Comparison of ENCODE assay signal across 23 cellular contexts in genomic region chr3:69016102-69016501, GRCh38. TPM values are rescaled to one million over a fixed set of nuclear protein-coding genes. Genes with fewer than 3 reads are reported as not detected.
DNase-seq lines count a peak whose midpoint lies in the region; ATAC-seq, FAIRE-seq and TF ChIP-seq lines count a peak whose summit lies in the region.
"Had no signal": no experiment of that assay in that cellular context is flagged by ENCODE, and none has a peak within 500 bp of the region (broad histone marks: within the 10 kb centered on the region; RNA-seq: fewer than 3 reads in every experiment).

No MANE protein-coding gene starts in this region.

- no peak for TF ChIP-seq EP300 in K562 (IDR thresholded peaks at IDR 0.05; ENCODE audit: low read length)

- WGBS in K562 (ENCODE audit: insufficient coverage, low coverage, missing lambda C conversion rate): 81% methylated on average over 3 of the region's 4 CpGs
- 96% methylated on average over 4 of the region's 4 CpGs for WGBS in hepatocyte (ENCODE audit: low lambda C conversion rate, missing lambda C conversion rate)

- in situ Hi-C loops in K562 (cut with MboI): no loop called here

- intact Hi-C loops in K562 (cut with micrococcal nuclease): no loop called here
- intact Hi-C loops in MCF 10A (cut with micrococcal nuclease): no loop called here

- no peaks in the 10 kb centered on the region for H3K27me3 ChIP-seq in SU-DHL-6 (ENCODE audit: low read length)
- H3K27me3 ChIP-seq in K562 (ENCODE audit: control insufficient read depth in 2 of 2, insufficient read depth in 2 of 2, low read length in 2 of 2): no peaks in the 10 kb centered on the region
- H3K27me3 ChIP-seq in MG63: no peaks in the 10 kb centered on the region
- no peaks in the 10 kb centered on the region for H3K27me3 ChIP-seq in hepatocyte
- H3K27me3 ChIP-seq: BE2C, BLaER1 had no signal

- no peak for ATAC-seq in K562
- no peak for ATAC-seq in HG03442 (IDR thresholded peaks at IDR 0.05; ENCODE audit: unreplicated experiment)
- ATAC-seq: CD8-positive, alpha-beta T cell had no signal

- CTCF ChIA-PET in HEK293 (lab: Yijun Ruan, JAX) (no interaction called here), K562 (lab: Yijun Ruan, JAX; ENCODE audit: low intra/inter-chr PET ratio) (no interaction called here), MCF 10A (lab: Yijun Ruan, JAX) (no interaction called here)

- peak overlapping the region; percentile 94 for H3K4me2 ChIP-seq in SU-DHL-6 (ENCODE audit: low read depth, low read length, poor library complexity, severe bottlenecking)
- no peak overlapping the region for H3K4me2 ChIP-seq in K562 (ENCODE audit: insufficient read depth, low read length)
- H3K4me2 ChIP-seq in hepatocyte: no peak overlapping the region
- H3K4me2 ChIP-seq: BLaER1 had no signal

- TF ChIP-seq RAD21 in K562 (CRISPR knock-in tag; conservative IDR thresholded peaks at IDR 0.05 in 1 of 2, IDR thresholded peaks at IDR 0.05 in 1 of 2): no peak

- H3K4me1 ChIP-seq in HEK293 (ENCODE audit: control insufficient read depth, insufficient read depth, low read length) (no peaks in the 10 kb centered on the region), K562 (replicated peaks in 1 of 2; ENCODE audit: control insufficient read depth in 2 of 2, insufficient read depth in 2 of 2, low read length in 2 of 2) (peaks cover 11 to 17% of the 10 kb centered on the region in 2 experiments), hepatocyte (ENCODE audit: insufficient read depth) (peaks cover 8% of the 10 kb centered on the region)

- peaks cover 30% of the 10 kb centered on the region for H3K36me3 Mint-ChIP-seq in MCF 10A (ENCODE audit: insufficient read depth, unreplicated experiment)
- H3K36me3 Mint-ChIP-seq: CD4-positive, CD25-positive, alpha-beta regulatory T cell had no signal

- H3K27ac ChIP-seq in HEK293 (ENCODE audit: extremely low read depth, low read depth, low read length) (no peak overlapping the region), SU-DHL-6 (ENCODE audit: low read depth, low read length) (no peak overlapping the region), K562 (ENCODE audit: extremely low read depth, low read depth, low read length) (no peak overlapping the region; the same call in 2 of the 3 replicates), hepatocyte (no peak overlapping the region)
- H3K27ac ChIP-seq: BLaER1 had no signal

- H3K4me3 ChIP-seq in HEK293 (ENCODE audit: low read depth, low read length) (no peak overlapping the region), SU-DHL-6 (ENCODE audit: insufficient read depth, low read length, poor library complexity, severe bottlenecking) (no peak overlapping the region), K562 (no peak overlapping the region), MG63 (no peak overlapping the region), hepatocyte (no peak overlapping the region)
- H3K4me3 ChIP-seq: BLaER1 had no signal

- peaks cover 14% of the 10 kb centered on the region for H3F3A ChIP-seq in SU-DHL-6 (ENCODE audit: insufficient read depth)

- FAIRE-seq in K562 (lab: Jason Lieb, UNC): no peak
- FAIRE-seq: A204.1, D721Med, G401.6, GM12891, GM19239 had no signal

- no peak overlapping the region for H3K27ac Mint-ChIP-seq in MCF 10A (ENCODE audit: low read depth, unreplicated experiment)
- H3K27ac Mint-ChIP-seq: CD14-positive monocyte; CD8-positive, alpha-beta T cell had no signal

- H3K79me2 ChIP-seq in SU-DHL-6 (ENCODE audit: insufficient read depth, low read length) (peaks cover 10% of the 10 kb centered on the region), K562 (ENCODE audit: control insufficient read depth, insufficient read depth, low read length) (peaks cover 18% of the 10 kb centered on the region), hepatocyte (no peaks in the 10 kb centered on the region)

- no peaks in the 10 kb centered on the region for H3K9me3 ChIP-seq in HEK293 (ENCODE audit: control insufficient read depth, insufficient read depth, low read depth, low read length)
- H3K9me3 ChIP-seq in SU-DHL-6 (ENCODE audit: insufficient read depth, low read length): no peaks in the 10 kb centered on the region
- H3K9me3 ChIP-seq in K562 (replicated peaks; ENCODE audit: control insufficient read depth, insufficient read depth, low read depth, low read length): no peaks in the 10 kb centered on the region
- no peaks in the 10 kb centered on the region for H3K9me3 ChIP-seq in MG63
- no peaks in the 10 kb centered on the region for H3K9me3 ChIP-seq in hepatocyte (ENCODE audit: low read depth)
- H3K9me3 ChIP-seq: BE2C, BLaER1, Caco-2 had no signal

- H4K20me1 ChIP-seq in SU-DHL-6 (ENCODE audit: low read depth, low read length): no peaks in the 10 kb centered on the region
- H4K20me1 ChIP-seq in K562 (replicated peaks; ENCODE audit: control insufficient read depth, insufficient read depth, low read length): no peaks in the 10 kb centered on the region
- no peaks in the 10 kb centered on the region for H4K20me1 ChIP-seq in hepatocyte (ENCODE audit: insufficient read depth, poor library complexity, severe bottlenecking)
- H4K20me1 ChIP-seq: BLaER1 had no signal

- H3K4me3 Mint-ChIP-seq in MCF 10A (ENCODE audit: unreplicated experiment): no peak overlapping the region
- H3K4me3 Mint-ChIP-seq: CD14-positive monocyte; CD8-positive, alpha-beta T cell had no signal

- POLR2A ChIA-PET in HEK293 (lab: Yijun Ruan, JAX): no interaction called here
- POLR2A ChIA-PET in K562 (lab: Yijun Ruan, JAX): no interaction called here
- POLR2A ChIA-PET in MCF 10A (lab: Yijun Ruan, JAX): interaction anchor here (0.7 to 9.3 kb wide), 3 partner anchors 35 to 218 kb away, joined by 3 to 94 read pairs (median 61); partner anchors contain the start of genes ARL6IP5, TMF1 and UBA3

- H3K9me2 ChIP-seq in SU-DHL-6 (replicated peaks; ENCODE audit: insufficient read depth, low read length) (no peaks in the 10 kb centered on the region), hepatocyte (replicated peaks; ENCODE audit: insufficient read depth) (no peaks in the 10 kb centered on the region)

- H3K36me3 ChIP-seq in HEK293 (ENCODE audit: control insufficient read depth in 2 of 2, insufficient read depth in 1 of 2, low read length in 2 of 2) (peaks cover 0 to 21% of the 10 kb centered on the region in 2 experiments; a peak in 2 of 3 replicates), SU-DHL-6 (ENCODE audit: low read length) (peaks cover 11% of the 10 kb centered on the region), K562 (ENCODE audit: control insufficient read depth, insufficient read depth, low read length) (peaks cover 15% of the 10 kb centered on the region; the same call in 2 of the 3 replicates), MG63 (peaks cover 15% of the 10 kb centered on the region), hepatocyte (replicated peaks; ENCODE audit: insufficient read depth, low read depth) (no peaks in the 10 kb centered on the region)
- H3K36me3 ChIP-seq: BE2C had no signal

- H2AFZ ChIP-seq in SU-DHL-6 (ENCODE audit: low read depth, low read length, severe bottlenecking) (no peak overlapping the region), K562 (ENCODE audit: low read depth, low read length) (no peak overlapping the region), hepatocyte (no peak overlapping the region)

- no peak for TF ChIP-seq CTCF in HEK293 (tag by site-specific recombination; IDR thresholded peaks at IDR 0.05)
- no peak for TF ChIP-seq CTCF in SU-DHL-6 (IDR thresholded peaks at IDR 0.05; ENCODE audit: insufficient read depth, low read length, poor library complexity, severe bottlenecking)
- TF ChIP-seq CTCF in K562 (IDR thresholded peaks at IDR 0.05 in 2 of 3, conservative IDR thresholded peaks at IDR 0.05 in 1 of 3; ENCODE audit: insufficient read depth in 2 of 3, low read depth in 1 of 3, low read length in 3 of 3): no peak
- TF ChIP-seq CTCF in MCF 10A (IDR thresholded peaks at IDR 0.05; ENCODE audit: unreplicated experiment): no peak
- TF ChIP-seq CTCF in hepatocyte (IDR thresholded peaks at IDR 0.05; ENCODE audit: poor library complexity): no peak

- no peak for DNase-seq in K562 (ENCODE audit: extremely low read depth in 1 of 4, low spot score in 3 of 4)
- DNase-seq in MG63: no peak
- no peak for DNase-seq in MCF 10A (ENCODE audit: unreplicated experiment)
- DNase-seq in hepatocyte (ENCODE audit: low spot score): no peak
- DNase-seq: 8988T; BE2C; C1 segment of cervical spinal cord; Caco-2; Calu3; CD4-positive, CD25-positive, alpha-beta regulatory T cell; CD8-positive, alpha-beta T cell; DMS79 treated with DMSO at 0.1 percent for 48 hours; GF-D8 had no signal

- H3K9me1 ChIP-seq in K562 (ENCODE audit: control insufficient read depth, insufficient read depth, low read length): no peaks in the 10 kb centered on the region

- H3K9me3 Mint-ChIP-seq in MCF 10A (ENCODE audit: unreplicated experiment): no peaks in the 10 kb centered on the region
- H3K9me3 Mint-ChIP-seq: CD14-positive monocyte; CD4-positive, CD25-positive, alpha-beta regulatory T cell; CD8-positive, alpha-beta T cell had no signal

- BruUV-seq in K562 (replicated peaks; lab: Mats Ljungman, UMichigan) (no TSS peak), MCF 10A (replicated peaks; lab: Mats Ljungman, UMichigan) (no TSS peak)

- H3K27me3 Mint-ChIP-seq in MCF 10A (ENCODE audit: insufficient read depth, unreplicated experiment): no peaks in the 10 kb centered on the region
- H3K27me3 Mint-ChIP-seq: CD4-positive, CD25-positive, alpha-beta regulatory T cell had no signal

- no peak overlapping the region for H3K9ac ChIP-seq in SU-DHL-6 (ENCODE audit: low read length)
- H3K9ac ChIP-seq in K562 (ENCODE audit: insufficient read depth in 1 of 2, low read depth in 2 of 2, low read length in 2 of 2): no peak overlapping the region
- H3K9ac ChIP-seq: BLaER1 had no signal

- H3K4me1 Mint-ChIP-seq in MCF 10A (ENCODE audit: insufficient read depth, unreplicated experiment): peaks cover 18% of the 10 kb centered on the region

- TF ChIP-seq POLR2A in K562 (conservative IDR thresholded peaks at IDR 0.05): no peak

RNA-seq across cellular contexts. Expression of gene EOGT, which starts 2.6 kb away (rescaled TPM):
- total RNA-seq in K562 (2011; cell fraction: chromatin; rRNA removed; ENCODE audit: low replicate concordance): 24.0 and 29.3 TPM in 2 replicates
- 13.2 and 16.2 TPM in 2 replicates for total RNA-seq in K562 (2011; cell fraction: nucleolus; rRNA removed)
- total RNA-seq in K562 (2011; cell fraction: nucleoplasm; rRNA removed): 13.5 and 18.2 TPM in 2 replicates
- total RNA-seq in K562 (2014; rRNA removed): 7.4 and 8.1 TPM in 2 replicates
- total RNA-seq in K562 (2014; rRNA removed; fragmentation: Illumina TruSeq; extraction: Trizol): 14.5 and 17.9 TPM in 2 replicates
- 14.4 and 17.9 TPM in 2 replicates for total RNA-seq in K562 (2015; rRNA removed; fragmentation: Illumina TruSeq; extraction: Trizol)
- total RNA-seq in K562 (2021): 9.6 and 10.4 TPM in 2 replicates
- 4.2 and 5.6 TPM in 2 replicates for polyA plus RNA-seq in K562 (2011; rRNA removed)
- 2.3 and 2.7 TPM in 2 replicates for polyA plus RNA-seq in K562 (2011; cell fraction: cytosol; rRNA removed)
- polyA plus RNA-seq in K562 (2011; cell fraction: nucleus; rRNA removed): 4.7 and 7.6 TPM in 2 replicates
- 6.5 and 6.7 TPM in 2 replicates for polyA plus RNA-seq in K562 (2012)
- 9.9 and 10.8 TPM in 2 replicates for polyA plus RNA-seq in K562 (2014; fragmentation: Illumina TruSeq; extraction: Trizol)
- polyA plus RNA-seq in K562 (2014; fragmentation: Nextera tagmentation; extraction: Ambion mirVana): 1 to 10 TPM; 3.6 to 5.1 TPM
- 6.5 and 9.4 TPM in 2 replicates for polyA plus RNA-seq in K562 (2014; rRNA removed)
- 8.5 and 10.3 TPM in 2 replicates for polyA minus RNA-seq in K562 (2011; rRNA and poly(A)+ RNA removed)
- 2.6 and 5.2 TPM in 2 replicates for polyA minus RNA-seq in K562 (2011; cell fraction: cytosol; rRNA and poly(A)+ RNA removed)
- 7.8 and 9.0 TPM in 2 replicates for polyA minus RNA-seq in K562 (2011; cell fraction: nucleus; rRNA and poly(A)+ RNA removed)
- 10.8 and 13.9 TPM in 2 replicates for total RNA-seq in MG63 (2014; rRNA removed; shearing (Covaris generic); ENCODE audit: low replicate concordance)
- 40.9 and 41.7 TPM in 2 replicates for total RNA-seq in MCF 10A (2022)
- 15.3 and 19.0 TPM in 2 replicates for total RNA-seq in hepatocyte
- polyA plus RNA-seq in hepatocyte: 7.2 and 7.4 TPM in 2 replicates

RNA-seq across cellular contexts. Expression of gene TMF1, which starts 36.0 kb away (rescaled TPM):
- 20.0 and 109 TPM in 2 replicates for total RNA-seq in K562 (2011; cell fraction: chromatin; rRNA removed; ENCODE audit: low replicate concordance)
- 13.7 and 18.2 TPM in 2 replicates for total RNA-seq in K562 (2011; cell fraction: nucleolus; rRNA removed)
- total RNA-seq in K562 (2011; cell fraction: nucleoplasm; rRNA removed): 20.6 and 33.0 TPM in 2 replicates
- 7.1 and 9.5 TPM in 2 replicates for total RNA-seq in K562 (2014; rRNA removed)
- 13.9 and 18.6 TPM in 2 replicates for total RNA-seq in K562 (2014; rRNA removed; fragmentation: Illumina TruSeq; extraction: Trizol)
- 11.2 and 13.7 TPM in 2 replicates for total RNA-seq in K562 (2015; rRNA removed; fragmentation: Illumina TruSeq; extraction: Trizol)
- total RNA-seq in K562 (2021): 10.9 and 12.3 TPM in 2 replicates
- 11.3 and 11.8 TPM in 2 replicates for polyA plus RNA-seq in K562 (2011; rRNA removed)
- polyA plus RNA-seq in K562 (2011; cell fraction: cytosol; rRNA removed): 2.1 and 3.2 TPM in 2 replicates
- polyA plus RNA-seq in K562 (2011; cell fraction: nucleus; rRNA removed): 9.1 and 10.1 TPM in 2 replicates
- 6.7 and 10.2 TPM in 2 replicates for polyA plus RNA-seq in K562 (2012)
- polyA plus RNA-seq in K562 (2014; fragmentation: Illumina TruSeq; extraction: Trizol): 8.9 and 10.3 TPM in 2 replicates
- polyA plus RNA-seq in K562 (2014; fragmentation: Nextera tagmentation; extraction: Ambion mirVana): 1 to 10 TPM; 3.1 to 3.7 TPM
- 6.2 and 7.2 TPM in 2 replicates for polyA plus RNA-seq in K562 (2014; rRNA removed)
- 23.0 and 37.6 TPM in 2 replicates for polyA minus RNA-seq in K562 (2011; rRNA and poly(A)+ RNA removed)
- polyA minus RNA-seq in K562 (2011; cell fraction: cytosol; rRNA and poly(A)+ RNA removed): 9.6 and 10.0 TPM in 2 replicates
- polyA minus RNA-seq in K562 (2011; cell fraction: nucleus; rRNA and poly(A)+ RNA removed): 13.1 and 18.0 TPM in 2 replicates
- 2.7 and 4.2 TPM in 2 replicates for total RNA-seq in MG63 (2014; rRNA removed; shearing (Covaris generic); ENCODE audit: low replicate concordance)
- 50.2 and 52.4 TPM in 2 replicates for total RNA-seq in MCF 10A (2022)
- 32.0 and 39.6 TPM in 2 replicates for total RNA-seq in hepatocyte
- polyA plus RNA-seq in hepatocyte: 19.5 and 23.8 TPM in 2 replicates

Comparison
In these comparisons a context has a peak if more than half of its experiments do, and no peak if none do; other contexts are left out.
1. Of the 44 proteins assayed by ChIP-seq in both K562 and HEK293: peak only in K562: none; only in HEK293: ZNF121; in both: none; in neither: 43.